Comparison of ENCODE assay signal across 8 cellular contexts in the genomic region with DNA sequence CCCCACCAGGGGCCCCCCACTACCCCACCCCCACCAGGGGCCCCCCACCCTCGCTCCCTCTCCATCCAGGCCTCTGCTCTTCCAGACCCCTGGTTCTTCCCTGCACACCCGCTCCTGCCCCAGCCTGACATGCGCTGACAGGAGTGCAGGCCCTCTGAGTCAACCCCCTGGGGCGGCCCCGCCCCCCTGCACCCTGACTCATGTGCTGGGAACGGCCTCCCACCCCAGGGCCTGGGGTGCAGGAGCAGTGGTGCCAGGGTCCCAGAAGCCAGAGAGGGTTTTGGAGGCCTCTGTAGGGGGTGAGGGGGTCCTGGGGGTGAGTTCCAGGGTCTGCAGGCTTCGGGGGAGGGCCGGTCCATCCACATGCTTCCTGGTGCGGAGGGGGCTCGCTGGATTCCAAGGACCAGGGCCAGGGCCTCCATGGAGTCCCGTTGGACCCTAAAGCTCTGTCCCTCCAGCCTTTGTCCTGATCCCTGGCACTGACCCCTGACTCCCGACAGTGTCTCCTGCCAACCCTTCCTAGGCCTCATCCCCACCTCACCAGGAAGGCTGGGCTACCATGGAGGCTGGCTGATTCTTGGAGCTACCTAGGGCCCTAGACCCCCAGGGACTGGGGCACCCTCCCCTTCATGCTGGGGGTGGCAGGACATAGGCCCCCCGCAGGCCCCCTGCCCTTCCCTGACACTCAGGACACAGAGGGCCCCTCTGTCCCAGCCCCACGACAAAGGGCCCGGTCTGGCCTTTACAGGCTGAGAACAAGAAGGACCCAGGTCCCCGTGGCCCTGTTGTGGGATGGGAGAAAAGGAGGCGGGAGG. TPM values are rescaled to one million over a fixed set of nuclear protein-coding genes. Genes with fewer than 3 reads are reported as not detected.
A peak's percentile ranks its signal among the peaks of the same experiment; 100 is the strongest.
DNase-seq lines count a peak whose midpoint lies in the region; ATAC-seq and TF ChIP-seq lines count a peak whose summit lies in the region.
"Had no signal": no experiment of that assay in that cellular context is flagged by ENCODE, and none has a peak within 500 bp of the region (broad histone marks: within the 10 kb centered on the region; RNA-seq: fewer than 3 reads in every experiment).

No MANE protein-coding gene starts in this region.

- H3K27ac ChIP-seq in epithelial cell of prostate: peak overlapping the region; percentile 98
- no peak overlapping the region for H3K27ac ChIP-seq in ascending aorta

- no peak for TF ChIP-seq CTCF in ascending aorta (IDR thresholded peaks at IDR 0.05)

- H3K4me1 ChIP-seq in skeletal muscle satellite cell (ENCODE audit: control insufficient read depth, insufficient read depth, low read length) (peaks cover 39% of the 10 kb centered on the region), ascending aorta (peaks cover 4 to 8% of the 10 kb centered on the region in 2 donors)

- H3K36me3 ChIP-seq in skeletal muscle satellite cell (ENCODE audit: insufficient read depth, low read length) (no peaks in the 10 kb centered on the region), ascending aorta (no peaks in the 10 kb centered on the region)

- H3K27me3 ChIP-seq in skeletal muscle satellite cell (ENCODE audit: control insufficient read depth, insufficient read depth, low read length) (peaks cover 7% of the 10 kb centered on the region), ascending aorta (peaks cover 5% of the 10 kb centered on the region)

- intact Hi-C loops in ascending aorta (cut with DNase I): no loop called here

- H3K9me3 ChIP-seq in skeletal muscle satellite cell (replicated peaks; ENCODE audit: low read length) (no peaks in the 10 kb centered on the region), ascending aorta (no peaks in the 10 kb centered on the region)

- H3K4me3 ChIP-seq in skeletal muscle satellite cell (ENCODE audit: low read length) (no peak overlapping the region), ascending aorta (no peak overlapping the region)

- H3K4me2 ChIP-seq in skeletal muscle satellite cell (ENCODE audit: low read length): peak overlapping the region; percentile 32

- no peak overlapping the region for H3K9ac ChIP-seq in skeletal muscle satellite cell (ENCODE audit: low read depth, low read length)

- ATAC-seq in GM18519 (IDR thresholded peaks at IDR 0.05; ENCODE audit: low FRiP score, unreplicated experiment): no peak

- DNase-seq in GM04504 (ENCODE audit: low read depth) (peak; percentile 72), NCI-H460 (ENCODE audit: extremely low read depth, low read depth) (peak; percentile 77), epithelial cell of prostate (ENCODE audit: low read depth, low spot score) (peak; percentile 63), C1 segment of cervical spinal cord (lab: John Stamatoyannopoulos, UW) (no peak), ascending aorta (ENCODE audit: low spot score in 2 of 2) (no peak)
- DNase-seq: naive B cell had no signal

RNA-seq across cellular contexts. Expression of a gene that starts 0.6 kb away (rescaled TPM):
- total RNA-seq in NCI-H460 (2014; rRNA removed; shearing (Covaris generic)): 27.0 and 27.7 TPM in 2 replicates
- 177 and 181 TPM in 2 replicates for polyA plus RNA-seq in NCI-H460 (2014; cell fraction: nucleus; rRNA removed)
- 6.1 TPM in 2 replicates for total RNA-seq in skeletal muscle satellite cell (2012; rRNA removed)
- total RNA-seq in ascending aorta: not detected

RNA-seq across cellular contexts. Expression of a gene that starts 21.4 kb away (rescaled TPM):
- 17.5 and 24.3 TPM in 2 replicates for total RNA-seq in NCI-H460 (2014; rRNA removed; shearing (Covaris generic))
- 22.3 and 34.9 TPM in 2 replicates for polyA plus RNA-seq in NCI-H460 (2014; cell fraction: nucleus; rRNA removed)
- total RNA-seq in skeletal muscle satellite cell (2012; rRNA removed): 19.0 and 28.9 TPM in 2 replicates
- total RNA-seq in ascending aorta: 121 TPM

RNA-seq across cellular contexts. Expression of a gene that starts 24.1 kb away (rescaled TPM):
- total RNA-seq in NCI-H460 (2014; rRNA removed; shearing (Covaris generic)): 8.1 and 8.6 TPM in 2 replicates
- 31.5 and 59.2 TPM in 2 replicates for polyA plus RNA-seq in NCI-H460 (2014; cell fraction: nucleus; rRNA removed)
- 1.0 and 2.6 TPM in 2 replicates for total RNA-seq in skeletal muscle satellite cell (2012; rRNA removed)
- total RNA-seq in ascending aorta: not detected

RNA-seq across cellular contexts. Expression of a gene that starts 48.4 kb away (rescaled TPM):
- total RNA-seq in NCI-H460 (2014; rRNA removed; shearing (Covaris generic)): 0.12 TPM in 1 of 2 replicates, not detected in the other
- polyA plus RNA-seq in NCI-H460 (2014; cell fraction: nucleus; rRNA removed): 0.18 and 1.4 TPM in 2 replicates
- not detected in 2 replicates for total RNA-seq in skeletal muscle satellite cell (2012; rRNA removed)
- 4.0 TPM for total RNA-seq in ascending aorta

RNA-seq across cellular contexts. Expression of a gene that starts 56.7 kb away (rescaled TPM):
- 19.6 and 23.7 TPM in 2 replicates for total RNA-seq in NCI-H460 (2014; rRNA removed; shearing (Covaris generic))
- 81.7 and 95.3 TPM in 2 replicates for polyA plus RNA-seq in NCI-H460 (2014; cell fraction: nucleus; rRNA removed)
- total RNA-seq in skeletal muscle satellite cell (2012; rRNA removed): 24.8 and 37.8 TPM in 2 replicates
- 185 TPM for total RNA-seq in ascending aorta

Comparison
In these comparisons a context has a peak if more than half of its experiments do, and no peak if none do; other contexts are left out.
1. DNase-seq: peak in GM04504 (single experiment), NCI-H460 (single experiment) and epithelial cell of prostate (single experiment); none in C1 segment of cervical spinal cord (0 of 14) and ascending aorta (0 of 2).
2. RNA of a gene that starts 0.6 kb away (total RNA-seq): 27.0 to 27.7 TPM in NCI-H460; not detected in ascending aorta (single experiment); every median in the first group is over 10 times any median in the second.